ENCODE assay signal across 1 cellular context in the genomic region with DNA sequence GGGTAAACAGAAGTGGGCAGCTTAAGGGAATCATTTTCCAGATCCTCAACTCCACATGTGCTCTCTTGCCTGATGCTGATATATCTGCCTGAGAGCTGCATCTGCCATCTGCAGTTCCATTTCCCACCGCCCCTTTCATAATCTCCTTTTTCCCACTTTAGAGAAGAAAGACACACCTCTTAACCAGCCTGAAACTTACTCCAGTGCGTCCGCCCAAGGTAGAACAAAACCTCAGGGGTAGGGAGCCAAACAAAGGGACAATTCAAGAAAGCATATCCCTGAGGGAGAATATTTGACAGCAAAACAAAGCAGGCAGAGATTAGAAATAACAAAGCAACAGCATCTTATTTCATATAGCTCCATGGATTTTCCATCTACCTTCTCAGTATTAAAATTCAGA.
TF ChIP-seq lines count a peak whose summit lies in the region.

No MANE protein-coding gene starts in this region.

TF ChIP-seq in GM23338, 12 proteins besides CTCF, POLR2A, EP300 and RAD21:
- no peak for TF ChIP-seq EZH2 (IDR thresholded peaks at IDR 0.05; ENCODE audit: low read depth, unreplicated experiment)
- TF ChIP-seq NANOG (IDR thresholded peaks at IDR 0.05; ENCODE audit: borderline replicate concordance): no peak
- no peak for TF ChIP-seq ZNF331 (CRISPR knock-in tag; IDR thresholded peaks at IDR 0.05; ENCODE audit: low read depth)
- TF ChIP-seq POLR2AphosphoS5 (IDR thresholded peaks at IDR 0.05; ENCODE audit: low read depth): no peak
- TF ChIP-seq, protein P1, sequence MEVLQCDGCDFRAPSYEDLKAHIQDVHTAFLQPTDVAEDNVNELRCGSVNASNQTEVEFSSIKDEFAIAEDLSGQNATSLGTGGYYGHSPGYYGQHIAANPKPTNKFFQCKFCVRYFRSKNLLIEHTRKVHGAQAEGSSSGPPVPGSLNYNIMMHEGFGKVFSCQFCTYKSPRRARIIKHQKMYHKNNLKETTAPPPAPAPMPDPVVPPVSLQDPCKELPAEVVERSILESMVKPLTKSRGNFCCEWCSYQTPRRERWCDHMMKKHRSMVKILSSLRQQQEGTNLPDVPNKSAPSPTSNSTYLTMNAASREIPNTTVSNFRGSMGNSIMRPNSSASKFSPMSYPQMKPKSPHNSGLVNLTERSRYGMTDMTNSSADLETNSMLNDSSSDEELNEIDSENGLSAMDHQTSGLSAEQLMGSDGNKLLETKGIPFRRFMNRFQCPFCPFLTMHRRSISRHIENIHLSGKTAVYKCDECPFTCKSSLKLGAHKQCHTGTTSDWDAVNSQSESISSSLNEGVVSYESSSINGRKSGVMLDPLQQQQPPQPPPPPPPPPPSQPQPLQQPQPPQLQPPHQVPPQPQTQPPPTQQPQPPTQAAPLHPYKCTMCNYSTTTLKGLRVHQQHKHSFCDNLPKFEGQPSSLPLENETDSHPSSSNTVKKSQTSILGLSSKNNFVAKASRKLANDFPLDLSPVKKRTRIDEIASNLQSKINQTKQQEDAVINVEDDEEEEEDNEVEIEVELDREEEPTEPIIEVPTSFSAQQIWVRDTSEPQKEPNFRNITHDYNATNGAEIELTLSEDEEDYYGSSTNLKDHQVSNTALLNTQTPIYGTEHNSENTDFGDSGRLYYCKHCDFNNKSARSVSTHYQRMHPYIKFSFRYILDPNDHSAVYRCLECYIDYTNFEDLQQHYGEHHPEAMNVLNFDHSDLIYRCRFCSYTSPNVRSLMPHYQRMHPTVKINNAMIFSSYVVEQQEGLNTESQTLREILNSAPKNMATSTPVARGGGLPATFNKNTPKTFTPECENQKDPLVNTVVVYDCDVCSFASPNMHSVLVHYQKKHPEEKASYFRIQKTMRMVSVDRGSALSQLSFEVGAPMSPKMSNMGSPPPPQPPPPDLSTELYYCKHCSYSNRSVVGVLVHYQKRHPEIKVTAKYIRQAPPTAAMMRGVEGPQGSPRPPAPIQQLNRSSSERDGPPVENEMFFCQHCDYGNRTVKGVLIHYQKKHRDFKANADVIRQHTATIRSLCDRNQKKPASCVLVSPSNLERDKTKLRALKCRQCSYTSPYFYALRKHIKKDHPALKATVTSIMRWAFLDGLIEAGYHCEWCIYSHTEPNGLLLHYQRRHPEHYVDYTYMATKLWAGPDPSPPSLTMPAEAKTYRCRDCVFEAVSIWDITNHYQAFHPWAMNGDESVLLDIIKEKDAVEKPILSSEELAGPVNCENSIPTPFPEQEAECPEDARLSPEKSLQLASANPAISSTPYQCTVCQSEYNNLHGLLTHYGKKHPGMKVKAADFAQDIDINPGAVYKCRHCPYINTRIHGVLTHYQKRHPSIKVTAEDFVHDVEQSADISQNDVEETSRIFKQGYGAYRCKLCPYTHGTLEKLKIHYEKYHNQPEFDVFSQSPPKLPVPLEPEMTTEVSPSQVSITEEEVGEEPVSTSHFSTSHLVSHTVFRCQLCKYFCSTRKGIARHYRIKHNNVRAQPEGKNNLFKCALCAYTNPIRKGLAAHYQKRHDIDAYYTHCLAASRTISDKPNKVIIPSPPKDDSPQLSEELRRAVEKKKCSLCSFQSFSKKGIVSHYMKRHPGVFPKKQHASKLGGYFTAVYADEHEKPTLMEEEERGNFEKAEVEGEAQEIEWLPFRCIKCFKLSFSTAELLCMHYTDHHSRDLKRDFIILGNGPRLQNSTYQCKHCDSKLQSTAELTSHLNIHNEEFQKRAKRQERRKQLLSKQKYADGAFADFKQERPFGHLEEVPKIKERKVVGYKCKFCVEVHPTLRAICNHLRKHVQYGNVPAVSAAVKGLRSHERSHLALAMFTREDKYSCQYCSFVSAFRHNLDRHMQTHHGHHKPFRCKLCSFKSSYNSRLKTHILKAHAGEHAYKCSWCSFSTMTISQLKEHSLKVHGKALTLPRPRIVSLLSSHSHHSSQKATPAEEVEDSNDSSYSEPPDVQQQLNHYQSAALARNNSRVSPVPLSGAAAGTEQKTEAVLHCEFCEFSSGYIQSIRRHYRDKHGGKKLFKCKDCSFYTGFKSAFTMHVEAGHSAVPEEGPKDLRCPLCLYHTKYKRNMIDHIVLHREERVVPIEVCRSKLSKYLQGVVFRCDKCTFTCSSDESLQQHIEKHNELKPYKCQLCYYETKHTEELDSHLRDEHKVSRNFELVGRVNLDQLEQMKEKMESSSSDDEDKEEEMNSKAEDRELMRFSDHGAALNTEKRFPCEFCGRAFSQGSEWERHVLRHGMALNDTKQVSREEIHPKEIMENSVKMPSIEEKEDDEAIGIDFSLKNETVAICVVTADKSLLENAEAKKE (CRISPR knock-in tag; IDR thresholded peaks at IDR 0.05): no peak
- TF ChIP-seq STAT1 (IDR thresholded peaks at IDR 0.05; ENCODE audit: unreplicated experiment): no peak
- no peak for TF ChIP-seq ZNF114 (CRISPR knock-in tag; IDR thresholded peaks at IDR 0.05)
- TF ChIP-seq CREB1 (CRISPR knock-in tag; IDR thresholded peaks at IDR 0.05; ENCODE audit: low read depth): no peak
- TF ChIP-seq, protein P2, sequence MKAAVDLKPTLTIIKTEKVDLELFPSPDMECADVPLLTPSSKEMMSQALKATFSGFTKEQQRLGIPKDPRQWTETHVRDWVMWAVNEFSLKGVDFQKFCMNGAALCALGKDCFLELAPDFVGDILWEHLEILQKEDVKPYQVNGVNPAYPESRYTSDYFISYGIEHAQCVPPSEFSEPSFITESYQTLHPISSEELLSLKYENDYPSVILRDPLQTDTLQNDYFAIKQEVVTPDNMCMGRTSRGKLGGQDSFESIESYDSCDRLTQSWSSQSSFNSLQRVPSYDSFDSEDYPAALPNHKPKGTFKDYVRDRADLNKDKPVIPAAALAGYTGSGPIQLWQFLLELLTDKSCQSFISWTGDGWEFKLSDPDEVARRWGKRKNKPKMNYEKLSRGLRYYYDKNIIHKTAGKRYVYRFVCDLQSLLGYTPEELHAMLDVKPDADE (IDR thresholded peaks at IDR 0.05): no peak
- no peak for TF ChIP-seq JUNB (IDR thresholded peaks at IDR 0.05; ENCODE audit: unreplicated experiment)
- TF ChIP-seq EZH2phosphoT487 (IDR thresholded peaks at IDR 0.05; ENCODE audit: unreplicated experiment): no peak
- no peak for TF ChIP-seq REST (IDR thresholded peaks at IDR 0.05; ENCODE audit: unreplicated experiment)
